Comparison of ENCODE assay signal across 8 cellular contexts in genomic region chr20:62929051-62929538, GRCh38. TPM values are rescaled to one million over a fixed set of nuclear protein-coding genes. Genes with fewer than 3 reads are reported as not detected.
DNase-seq lines count a peak whose midpoint lies in the region; ATAC-seq and TF ChIP-seq lines count a peak whose summit lies in the region.

No MANE protein-coding gene starts in this region.

- H3K4me3 ChIP-seq in neutrophil (ENCODE audit: low read depth in 1 of 2, low read length in 1 of 2), result peak overlapping the region; percentile 69 to 91
- no peak overlapping the region for H3K4me3 ChIP-seq in SK-N-SH (ENCODE audit: low read depth in 2 of 2, low read length in 1 of 2)

- H2AFZ ChIP-seq in SK-N-SH (ENCODE audit: low read depth), result no peak overlapping the region

- H3K9me2 ChIP-seq in SK-N-SH, result no peaks in the 10 kb centered on the region

- TF ChIP-seq CTCF in neutrophil (IDR thresholded peaks at IDR 0.05) (no peak), SK-N-SH (IDR thresholded peaks at IDR 0.05) (no peak)

- CTCF ChIA-PET in SK-N-SH (lab: Yijun Ruan, JAX), result interaction anchor here (6.7 kb wide), 1 partner anchor 7 kb away, joined by 50 read pairs; the partner anchor contains the start of gene GID8

- H3K36me3 ChIP-seq in neutrophil (no peaks in the 10 kb centered on the region), SK-N-SH (replicated peaks in 1 of 2; ENCODE audit: control insufficient read depth in 1 of 2, insufficient read depth in 2 of 2, low read length in 1 of 2) (peaks cover 7% of the 10 kb centered on the region in 2 experiments)

- POLR2A ChIA-PET in SK-N-SH (lab: Yijun Ruan, JAX), result no interaction called here

- H3F3A ChIP-seq in SK-N-SH (replicated peaks; ENCODE audit: insufficient read depth), result peaks cover 26% of the 10 kb centered on the region

- 91% methylated on average over 39 of the region's 44 CpGs for WGBS in SK-N-SH (ENCODE audit: low lambda C conversion rate)

- no peak for TF ChIP-seq RAD21 in SK-N-SH (IDR thresholded peaks at IDR 0.05; ENCODE audit: low read length)

- peak; percentile 76 for DNase-seq in EH (ENCODE audit: low read depth)
- peak; percentile 47 for DNase-seq in activated naive CD4-positive, alpha-beta T cell treated with anti-CD3 and anti-CD28 coated beads, Interleukin-2, amount 50 U/mL, for 16 hours
- peak; percentile 77 for DNase-seq in glomerular visceral epithelial cell (ENCODE audit: extremely low spot score)
- no peak for DNase-seq in SK-N-SH
- no peak for DNase-seq in H4 (ENCODE audit: low spot score)

- H3K27me3 ChIP-seq in neutrophil (no peaks in the 10 kb centered on the region), SK-N-SH (ENCODE audit: insufficient read depth) (no peaks in the 10 kb centered on the region)

- peak overlapping the region; percentile 88 for H3K27ac ChIP-seq in neutrophil
- H3K27ac ChIP-seq in SK-N-SH (ENCODE audit: low read depth in 2 of 2, low read length in 1 of 2), result no peak overlapping the region

- no peak for ATAC-seq in HG03175 (IDR thresholded peaks at IDR 0.05; ENCODE audit: unreplicated experiment)

- no peak for TF ChIP-seq EP300 in SK-N-SH (IDR thresholded peaks at IDR 0.05; ENCODE audit: borderline replicate concordance in 1 of 2, low read depth in 1 of 2, low read length in 1 of 2)

- H3K4me1 ChIP-seq in neutrophil (ENCODE audit: control insufficient read depth in 1 of 2, insufficient read depth in 1 of 2, low read depth in 1 of 2, low read length in 1 of 2) (peaks cover 46 to 49% of the 10 kb centered on the region in 2 experiments), SK-N-SH (ENCODE audit: control insufficient read depth in 1 of 2, insufficient read depth in 2 of 2, low read depth in 1 of 2, low read length in 1 of 2) (peaks cover 1 to 19% of the 10 kb centered on the region in 2 experiments; a peak in 2 of 4 replicates)

- H3K9ac ChIP-seq in SK-N-SH, result no peak overlapping the region

- H3K4me2 ChIP-seq in SK-N-SH, result no peak overlapping the region

- H3K79me2 ChIP-seq in SK-N-SH (ENCODE audit: insufficient read depth), result peaks cover 97% of the 10 kb centered on the region

- H3K9me3 ChIP-seq in neutrophil, result no peaks in the 10 kb centered on the region
- no peaks in the 10 kb centered on the region for H3K9me3 ChIP-seq in SK-N-SH

- H4K20me1 ChIP-seq in SK-N-SH (ENCODE audit: insufficient read depth), result peaks cover 59% of the 10 kb centered on the region

TF ChIP-seq in PFSK-1, 5 proteins besides CTCF, POLR2A, EP300 and RAD21:
- TF ChIP-seq POLR2AphosphoS5 (IDR thresholded peaks at IDR 0.05; ENCODE audit: low read depth, low read length) (0 out of 2 replicates have a peak, but pooled peaks have one; percentile 20), FOXP2 (optimal IDR thresholded peaks at IDR 0.05; ENCODE audit: borderline replicate concordance, extremely low read depth, extremely low read length, insufficient read depth) (peak; percentile 53), TAF1 (IDR thresholded peaks at IDR 0.05; ENCODE audit: borderline replicate concordance, insufficient read depth, low read length) (no peak), SIN3A (IDR thresholded peaks at IDR 0.05; ENCODE audit: borderline replicate concordance, insufficient read depth, low read length) (peak; percentile 54; the same call in 1 of the 2 replicates)
- TF ChIP-seq, protein P1, sequence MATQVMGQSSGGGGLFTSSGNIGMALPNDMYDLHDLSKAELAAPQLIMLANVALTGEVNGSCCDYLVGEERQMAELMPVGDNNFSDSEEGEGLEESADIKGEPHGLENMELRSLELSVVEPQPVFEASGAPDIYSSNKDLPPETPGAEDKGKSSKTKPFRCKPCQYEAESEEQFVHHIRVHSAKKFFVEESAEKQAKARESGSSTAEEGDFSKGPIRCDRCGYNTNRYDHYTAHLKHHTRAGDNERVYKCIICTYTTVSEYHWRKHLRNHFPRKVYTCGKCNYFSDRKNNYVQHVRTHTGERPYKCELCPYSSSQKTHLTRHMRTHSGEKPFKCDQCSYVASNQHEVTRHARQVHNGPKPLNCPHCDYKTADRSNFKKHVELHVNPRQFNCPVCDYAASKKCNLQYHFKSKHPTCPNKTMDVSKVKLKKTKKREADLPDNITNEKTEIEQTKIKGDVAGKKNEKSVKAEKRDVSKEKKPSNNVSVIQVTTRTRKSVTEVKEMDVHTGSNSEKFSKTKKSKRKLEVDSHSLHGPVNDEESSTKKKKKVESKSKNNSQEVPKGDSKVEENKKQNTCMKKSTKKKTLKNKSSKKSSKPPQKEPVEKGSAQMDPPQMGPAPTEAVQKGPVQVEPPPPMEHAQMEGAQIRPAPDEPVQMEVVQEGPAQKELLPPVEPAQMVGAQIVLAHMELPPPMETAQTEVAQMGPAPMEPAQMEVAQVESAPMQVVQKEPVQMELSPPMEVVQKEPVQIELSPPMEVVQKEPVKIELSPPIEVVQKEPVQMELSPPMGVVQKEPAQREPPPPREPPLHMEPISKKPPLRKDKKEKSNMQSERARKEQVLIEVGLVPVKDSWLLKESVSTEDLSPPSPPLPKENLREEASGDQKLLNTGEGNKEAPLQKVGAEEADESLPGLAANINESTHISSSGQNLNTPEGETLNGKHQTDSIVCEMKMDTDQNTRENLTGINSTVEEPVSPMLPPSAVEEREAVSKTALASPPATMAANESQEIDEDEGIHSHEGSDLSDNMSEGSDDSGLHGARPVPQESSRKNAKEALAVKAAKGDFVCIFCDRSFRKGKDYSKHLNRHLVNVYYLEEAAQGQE (IDR thresholded peaks at IDR 0.05; ENCODE audit: insufficient read depth in 1 of 2, low read depth in 2 of 2, low read length in 2 of 2), result no peak
TF ChIP-seq in PFSK-1: peak in this region for 3.

TF ChIP-seq in SK-N-SH, 30 proteins besides CTCF, POLR2A, EP300 and RAD21 (continues in another document):
- TF ChIP-seq, protein P2, sequence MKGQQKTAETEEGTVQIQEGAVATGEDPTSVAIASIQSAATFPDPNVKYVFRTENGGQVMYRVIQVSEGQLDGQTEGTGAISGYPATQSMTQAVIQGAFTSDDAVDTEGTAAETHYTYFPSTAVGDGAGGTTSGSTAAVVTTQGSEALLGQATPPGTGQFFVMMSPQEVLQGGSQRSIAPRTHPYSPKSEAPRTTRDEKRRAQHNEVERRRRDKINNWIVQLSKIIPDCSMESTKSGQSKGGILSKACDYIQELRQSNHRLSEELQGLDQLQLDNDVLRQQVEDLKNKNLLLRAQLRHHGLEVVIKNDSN (IDR thresholded peaks at IDR 0.05; ENCODE audit: borderline replicate concordance, low read depth), result no peak
- TF ChIP-seq FOSL2 (IDR thresholded peaks at IDR 0.05; ENCODE audit: borderline replicate concordance, low read depth) (no peak), TCF12 (IDR thresholded peaks at IDR 0.05) (no peak), SMC3 (IDR thresholded peaks at IDR 0.05; ENCODE audit: low read depth, low read length) (no peak), YY1 (IDR thresholded peaks at IDR 0.05; ENCODE audit: low read depth) (no peak), ZBTB33 (IDR thresholded peaks at IDR 0.05; ENCODE audit: borderline replicate concordance, low read depth) (no peak), ELF1 (IDR thresholded peaks at IDR 0.05) (no peak), JUND (IDR thresholded peaks at IDR 0.05) (no peak), POLR2AphosphoS5 (IDR thresholded peaks at IDR 0.05; ENCODE audit: low read depth, low read length) (no peak), GATA2 (CRISPR knock-in tag; IDR thresholded peaks at IDR 0.05) (no peak), RCOR1 (IDR thresholded peaks at IDR 0.05; ENCODE audit: low read length) (no peak), RFX5 (IDR thresholded peaks at IDR 0.05; ENCODE audit: low read length) (no peak), NRF1 (IDR thresholded peaks at IDR 0.05; ENCODE audit: low read depth, low read length) (no peak), IRF3 (IDR thresholded peaks at IDR 0.05; ENCODE audit: low read depth, low read length) (no peak)

RNA-seq across cellular contexts. Expression of gene DIDO1, which starts 2.8 kb away (rescaled TPM):
- 23.0 TPM for polyA plus RNA-seq in PFSK-1 (2012; ENCODE audit: insufficient read length, low read depth)
- polyA plus RNA-seq in SK-N-SH (2012; rRNA removed), result 14.7 and 15.6 TPM in 2 replicates
- 9.5 and 11.1 TPM in 2 replicates for polyA plus RNA-seq in SK-N-SH (2012; cell fraction: cytosol; rRNA removed)
- polyA plus RNA-seq in SK-N-SH (2012; cell fraction: nucleus; rRNA removed), result 59.9 and 69.2 TPM in 2 replicates
- 14.7 and 16.9 TPM in 2 replicates for total RNA-seq in H4 (2014; rRNA removed; shearing (Covaris generic))

RNA-seq across cellular contexts. Expression of gene GID8, which starts 8.9 kb away (rescaled TPM):
- polyA plus RNA-seq in PFSK-1 (2012; ENCODE audit: insufficient read length, low read depth), result 23.2 TPM
- 18.1 and 18.7 TPM in 2 replicates for polyA plus RNA-seq in SK-N-SH (2012; rRNA removed)
- 18.8 and 19.9 TPM in 2 replicates for polyA plus RNA-seq in SK-N-SH (2012; cell fraction: cytosol; rRNA removed)
- 13.2 and 15.2 TPM in 2 replicates for polyA plus RNA-seq in SK-N-SH (2012; cell fraction: nucleus; rRNA removed)
- 19.6 and 23.7 TPM in 2 replicates for total RNA-seq in H4 (2014; rRNA removed; shearing (Covaris generic))

RNA-seq across cellular contexts. Expression of gene SLC17A9, which starts 23.4 kb away (rescaled TPM):
- not detected for polyA plus RNA-seq in PFSK-1 (2012; ENCODE audit: insufficient read length, low read depth)
- not detected in 2 replicates for polyA plus RNA-seq in SK-N-SH (2012; rRNA removed)
- 0.01 TPM in 1 of 2 replicates, not detected in the other for polyA plus RNA-seq in SK-N-SH (2012; cell fraction: cytosol; rRNA removed)
- polyA plus RNA-seq in SK-N-SH (2012; cell fraction: nucleus; rRNA removed), result 0.19 and 0.23 TPM in 2 replicates
- not detected in 2 replicates for total RNA-seq in H4 (2014; rRNA removed; shearing (Covaris generic))

Comparison
In these comparisons a context has a peak if more than half of its experiments do, and no peak if none do; other contexts are left out.
1. DNase-seq: peak in EH (single experiment), activated naive CD4-positive, alpha-beta T cell treated with anti-CD3 and anti-CD28 coated beads, Interleukin-2, amount 50 U/mL, for 16 hours (single experiment) and glomerular visceral epithelial cell (single experiment); none in SK-N-SH (single experiment) and H4 (single experiment).
2. H3K4me3 ChIP-seq: peak in neutrophil (2 of 2); none in SK-N-SH (0 of 2).